ENCODE assay signal across 22 cellular contexts in the genomic region with DNA sequence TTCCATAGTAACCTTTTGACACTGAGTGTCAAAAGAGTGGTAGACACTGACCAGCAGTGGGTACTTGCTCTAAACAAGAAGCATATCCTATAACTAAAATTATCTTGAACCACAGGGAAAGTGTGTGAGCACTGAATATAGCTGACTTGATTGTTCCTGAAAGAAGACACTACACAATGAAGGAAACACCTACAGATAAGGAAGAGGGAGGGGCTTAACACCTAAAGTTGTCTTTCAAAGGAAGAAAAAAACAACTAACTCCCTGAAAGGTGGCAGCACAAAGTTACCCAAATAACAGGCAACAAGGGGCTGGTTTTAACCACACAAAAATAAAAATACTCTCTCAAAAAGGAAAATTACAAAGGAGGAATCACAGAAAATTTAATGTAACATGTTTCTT. TPM values are rescaled to one million over a fixed set of nuclear protein-coding genes. Genes with fewer than 3 reads are reported as not detected.
A peak's percentile ranks its signal among the peaks of the same experiment; 100 is the strongest.
DNase-seq lines count a peak whose midpoint lies in the region; ATAC-seq, FAIRE-seq and TF ChIP-seq lines count a peak whose summit lies in the region.
"Had no signal": no experiment of that assay in that cellular context is flagged by ENCODE, and none has a peak within 500 bp of the region (broad histone marks: within the 10 kb centered on the region; RNA-seq: fewer than 3 reads in every experiment).

No MANE protein-coding gene starts in this region.

- no peak for FAIRE-seq in astrocyte (lab: Jason Lieb, UNC)
- FAIRE-seq: H54 had no signal

- no peak for ATAC-seq in foreskin keratinocyte
- ATAC-seq: Right ventricle myocardium inferior had no signal

- no peaks in the 10 kb centered on the region for H3K9me3 ChIP-seq in HUES6 (ENCODE audit: control insufficient read depth, insufficient read depth, low read depth, low read length)
- no peaks in the 10 kb centered on the region for H3K9me3 ChIP-seq in astrocyte (ENCODE audit: insufficient read depth, low read depth, low read length)
- no peaks in the 10 kb centered on the region for H3K9me3 ChIP-seq in iPS-20b (ENCODE audit: insufficient read depth, low read depth, low read length)
- H3K9me3 ChIP-seq in neuron (ENCODE audit: low read length), result no peaks in the 10 kb centered on the region
- H3K9me3 ChIP-seq: Caco-2, SJSA1 had no signal

- H3K27me3 Mint-ChIP-seq in astrocyte (ENCODE audit: low read depth, unreplicated experiment), result peaks cover 21% of the 10 kb centered on the region

- peaks cover 57% of the 10 kb centered on the region for H3K27me3 ChIP-seq in HUES6 (ENCODE audit: control insufficient read depth, insufficient read depth, low read length)
- peaks cover 35% of the 10 kb centered on the region for H3K27me3 ChIP-seq in astrocyte (ENCODE audit: insufficient read depth, low read length)
- H3K27me3 ChIP-seq in iPS-20b (ENCODE audit: insufficient read depth, low read length), result peaks cover 46% of the 10 kb centered on the region
- H3K27me3 ChIP-seq in neuron (ENCODE audit: insufficient read depth, low read length), result no peaks in the 10 kb centered on the region
- H3K27me3 ChIP-seq in foreskin keratinocyte, result peaks cover 26% of the 10 kb centered on the region
- H3K27me3 ChIP-seq: BLaER1, SJSA1 had no signal

- H3K4me1 ChIP-seq in HUES6 (ENCODE audit: control insufficient read depth, insufficient read depth, low read length) (peaks cover 32% of the 10 kb centered on the region; the same call in 1 of the 2 replicates), astrocyte (ENCODE audit: insufficient read depth, low read length) (no peaks in the 10 kb centered on the region), iPS-20b (ENCODE audit: insufficient read depth, low read length) (peaks cover 51% of the 10 kb centered on the region), neuron (ENCODE audit: insufficient read depth, low read length) (peaks cover 34% of the 10 kb centered on the region), foreskin keratinocyte (no peaks in the 10 kb centered on the region)
- H3K4me1 ChIP-seq: BLaER1, Caco-2, SJSA1 had no signal

- no peaks in the 10 kb centered on the region for H4K20me1 ChIP-seq in astrocyte (ENCODE audit: insufficient read depth, low read length)
- H4K20me1 ChIP-seq: BLaER1 had no signal

- no peak for TF ChIP-seq CTCF in astrocyte (IDR thresholded peaks at IDR 0.05; ENCODE audit: insufficient read depth, low read depth, low read length)
- TF ChIP-seq CTCF in foreskin keratinocyte (conservative IDR thresholded peaks at IDR 0.05), result no peak

- H2AFZ ChIP-seq in astrocyte (ENCODE audit: low read depth, low read length) (no peak overlapping the region), neuron (ENCODE audit: low read depth, low read length) (no peak overlapping the region)

- no peaks in the 10 kb centered on the region for H3K79me2 ChIP-seq in astrocyte (ENCODE audit: insufficient read depth, low read length)

- peaks cover 12% of the 10 kb centered on the region for H3K4me1 Mint-ChIP-seq in astrocyte (ENCODE audit: low read depth, unreplicated experiment)
- H3K4me1 Mint-ChIP-seq: CD4-positive, alpha-beta memory T cell had no signal

- H3K27ac ChIP-seq in HUES6 (ENCODE audit: low read depth, low read length) (no peak overlapping the region), astrocyte (ENCODE audit: low read depth, low read length) (no peak overlapping the region), iPS-20b (ENCODE audit: low read length) (no peak overlapping the region), foreskin keratinocyte (no peak overlapping the region)
- H3K27ac ChIP-seq: BLaER1, SJSA1 had no signal

- H3K36me3 ChIP-seq in HUES6 (ENCODE audit: control insufficient read depth, insufficient read depth, low read length), result no peaks in the 10 kb centered on the region
- no peaks in the 10 kb centered on the region for H3K36me3 ChIP-seq in astrocyte (ENCODE audit: insufficient read depth, low read length)
- H3K36me3 ChIP-seq in iPS-20b (ENCODE audit: insufficient read depth, low read depth, low read length), result no peaks in the 10 kb centered on the region
- no peaks in the 10 kb centered on the region for H3K36me3 ChIP-seq in neuron (ENCODE audit: insufficient read depth, low read length)
- H3K36me3 ChIP-seq: BLaER1, SJSA1 had no signal

- peak overlapping the region; percentile 86 for H3K4me3 Mint-ChIP-seq in astrocyte (ENCODE audit: unreplicated experiment)
- H3K4me3 Mint-ChIP-seq: CD4-positive, alpha-beta memory T cell had no signal

- H3K4me2 ChIP-seq in astrocyte (ENCODE audit: low read length), result no peak overlapping the region
- H3K4me2 ChIP-seq: BLaER1 had no signal

- no peak overlapping the region for H3K27ac Mint-ChIP-seq in astrocyte (ENCODE audit: unreplicated experiment)
- H3K27ac Mint-ChIP-seq: CD4-positive, alpha-beta memory T cell had no signal

- H3K9ac ChIP-seq in HUES6 (ENCODE audit: low read length), result no peak overlapping the region
- no peak overlapping the region for H3K9ac ChIP-seq in astrocyte (ENCODE audit: low read length)
- H3K9ac ChIP-seq in iPS-20b (ENCODE audit: low read depth, low read length), result peak overlapping the region; percentile 43; the same call in 1 of the 2 replicates
- H3K9ac ChIP-seq: BLaER1 had no signal

- no peak for DNase-seq in astrocyte (ENCODE audit: low read depth)
- DNase-seq in foreskin keratinocyte, result no peak
- DNase-seq in NCI-H1694 treated with DMSO at 0.1 percent for 48 hours (lab: John Stamatoyannopoulos, UW), result no peak
- DNase-seq in central memory CD4-positive, alpha-beta T cell, result no peak
- DNase-seq: Caco-2; CD4-positive, alpha-beta memory T cell; DMS 273 treated with DMSO at 0.1 percent for 48 hours; KBM-7; NCI-H1105; NCI-H146; NCI-H2029 treated with DMSO at 0.1 percent for 48 hours; NCI-H2171; NCI-H345; NCI-H524; OCI-M1 had no signal

- H3K4me3 ChIP-seq in HUES6 (ENCODE audit: low read depth, low read length) (peak overlapping the region; percentile 84), astrocyte (ENCODE audit: insufficient read depth, low read depth, low read length) (no peak overlapping the region), iPS-20b (ENCODE audit: low read length) (peak overlapping the region; percentile 83), neuron (ENCODE audit: low read length) (peak overlapping the region; percentile 100)
- H3K4me3 ChIP-seq: BLaER1, SJSA1 had no signal

- H3K36me3 Mint-ChIP-seq in astrocyte (ENCODE audit: low read depth, unreplicated experiment), result no peaks in the 10 kb centered on the region
- H3K36me3 Mint-ChIP-seq: CD4-positive, alpha-beta memory T cell had no signal

- H3K9me3 Mint-ChIP-seq in astrocyte (ENCODE audit: unreplicated experiment), result no peaks in the 10 kb centered on the region

RNA-seq across cellular contexts. Expression of gene ELAVL2, which starts 6.6 kb away (rescaled TPM):
- 19.1 and 22.2 TPM in 2 replicates for total RNA-seq in astrocyte
- 10.4 and 12.1 TPM in 2 replicates for total RNA-seq in foreskin keratinocyte
- polyA plus RNA-seq in foreskin keratinocyte, result 2.5 and 3.2 TPM in 2 replicates
- total RNA-seq: CD4-positive, alpha-beta memory T cell; Right ventricle myocardium inferior had no signal
- polyA plus RNA-seq: CD4-positive, alpha-beta memory T cell had no signal
